17 cellular contexts compared by ENCODE assay signal in genomic region chr17:79057727-79058400, GRCh38. TPM values are rescaled to one million over a fixed set of nuclear protein-coding genes. Genes with fewer than 3 reads are reported as not detected.
"Had no signal": no experiment of that assay in that cellular context is flagged by ENCODE, and none has a peak within 500 bp of the region (broad histone marks: within the 10 kb centered on the region; RNA-seq: fewer than 3 reads in every experiment).

No MANE protein-coding gene starts in this region.

- H3K4me1 ChIP-seq: psoas muscle, right lobe of liver had no signal

- DNase-seq: activated CD4-positive, alpha-beta memory T cell treated with anti-CD3 and anti-CD28 coated beads, Interleukin-2, amount 10 ng/mL, durations not matched to agents 7 days and 5 days; activated CD4-positive, alpha-beta T cell treated with anti-CD3 and anti-CD28 coated beads for 36 hours; activated gamma-delta T cell; activated T-cell treated with anti-CD3 and anti-CD28 coated beads, Interleukin-2, amount 50 U/mL, for 48 hours; amygdala; brain microvascular endothelial cell; hippocampal formation; naive B cell; stimulated activated naive CD8-positive, alpha-beta T cell treated with anti-CD3 and anti-CD28 coated beads, Interleukin-15, Interleukin-2, amounts not matched to agents 100 U/mL and 50 U/mL, for 24 hours; upper lobe of left lung had no signal

- H3K27ac Mint-ChIP-seq: activated CD4-positive, alpha-beta memory T cell treated with anti-CD3 and anti-CD28 coated beads, Interleukin-2, amount 10 ng/mL, durations not matched to agents 7 days and 5 days; activated CD4-positive, alpha-beta T cell treated with anti-CD3 and anti-CD28 coated beads for 36 hours; activated naive CD8-positive, alpha-beta T cell had no signal

- H3K27me3 ChIP-seq: brain microvascular endothelial cell, dorsolateral prefrontal cortex, right lobe of liver, upper lobe of left lung had no signal

- H3K27ac ChIP-seq: brain microvascular endothelial cell, dorsolateral prefrontal cortex, psoas muscle, right lobe of liver, upper lobe of left lung, VCaP had no signal

- H3K4me1 Mint-ChIP-seq: activated CD4-positive, alpha-beta memory T cell treated with anti-CD3 and anti-CD28 coated beads, Interleukin-2, amount 10 ng/mL, durations not matched to agents 7 days and 5 days; naive B cell had no signal

- H3K36me3 ChIP-seq: brain microvascular endothelial cell, right lobe of liver, upper lobe of left lung had no signal

- ATAC-seq: activated CD4-positive, alpha-beta T cell treated with anti-CD3 and anti-CD28 coated beads for 36 hours; esophagus mucosa; psoas muscle; stimulated activated naive CD8-positive, alpha-beta T cell treated with anti-CD3 and anti-CD28 coated beads, Interleukin-15, Interleukin-2, amounts not matched to agents 100 U/mL and 50 U/mL, for 24 hours had no signal

- H3K9me3 ChIP-seq: right lobe of liver had no signal

- H3K4me3 Mint-ChIP-seq: activated CD4-positive, alpha-beta memory T cell treated with anti-CD3 and anti-CD28 coated beads, Interleukin-2, amount 10 ng/mL, durations not matched to agents 7 days and 5 days; activated CD4-positive, alpha-beta T cell treated with anti-CD3 and anti-CD28 coated beads for 36 hours; activated naive CD8-positive, alpha-beta T cell had no signal

- H3K4me3 ChIP-seq: dorsolateral prefrontal cortex, lung, psoas muscle, right lobe of liver, upper lobe of left lung had no signal

RNA-seq across cellular contexts. Expression of gene C1QTNF1, which starts 33.9 kb away (rescaled TPM):
- total RNA-seq: activated CD4-positive, alpha-beta memory T cell treated with anti-CD3 and anti-CD28 coated beads, Interleukin-2, amount 10 ng/mL, durations not matched to agents 7 days and 5 days had no signal
